In genomic region chr2:68675470-68675869, GRCh38 we compare ENCODE assay signal across 31 cellular contexts. TPM values are rescaled to one million over a fixed set of nuclear protein-coding genes. Genes with fewer than 3 reads are reported as not detected.
"Had no signal": no experiment of that assay in that cellular context is flagged by ENCODE, and none has a peak within 500 bp of the region (broad histone marks: within the 10 kb centered on the region; RNA-seq: fewer than 3 reads in every experiment).

No MANE protein-coding gene starts in this region.

- H3K27me3 ChIP-seq: colonic mucosa, esophagus squamous epithelium, gastrocnemius medialis had no signal

- ATAC-seq: effector memory CD8-positive, alpha-beta T cell; esophagus mucosa; foreskin keratinocyte; gastrocnemius medialis; gastroesophageal sphincter; heart left ventricle; heart right ventricle had no signal

- FAIRE-seq: colon, endometrium, endothelial cell of umbilical vein, frontal cortex had no signal

- DNase-seq: colonic mucosa; cortex of kidney; dermis blood vessel endothelial cell; dorsolateral prefrontal cortex; effector CD4-positive, alpha-beta T cell; effector CD8-positive, alpha-beta T cell; effector memory CD4-positive, alpha-beta T cell; effector memory CD8-positive, alpha-beta T cell; endodermal cell; erythroblast; esophagus squamous epithelium; foreskin fibroblast; foreskin keratinocyte; foreskin melanocyte; gastrocnemius medialis; glutamatergic neuron; head of caudate nucleus; heart left ventricle; heart right ventricle had no signal

- H3K9me3 ChIP-seq: colonic mucosa, gastrocnemius medialis had no signal

- H3K27ac ChIP-seq: colonic mucosa, dorsolateral prefrontal cortex, epithelial cell of prostate, esophagus muscularis mucosa, esophagus squamous epithelium, foreskin keratinocyte, gastrocnemius medialis, gastroesophageal sphincter, heart left ventricle, heart right ventricle had no signal

- H3K36me3 ChIP-seq: colonic mucosa, esophagus muscularis mucosa, esophagus squamous epithelium, gastrocnemius medialis, gastroesophageal sphincter, heart left ventricle, heart right ventricle had no signal

- H3K4me3 ChIP-seq: colonic mucosa, dorsolateral prefrontal cortex, esophagus muscularis mucosa, esophagus squamous epithelium, gastrocnemius medialis, gastroesophageal sphincter, heart left ventricle, heart right ventricle had no signal

- H3K4me1 ChIP-seq: colonic mucosa, esophagus muscularis mucosa, gastrocnemius medialis, gastroesophageal sphincter, heart left ventricle, heart right ventricle had no signal

RNA-seq across cellular contexts. Expression of gene PROKR1, which starts 32.1 kb away (rescaled TPM):
- total RNA-seq: dermis blood vessel endothelial cell, endothelial cell of umbilical vein, epithelial cell of proximal tubule, esophagus mucosa, esophagus muscularis mucosa, esophagus squamous epithelium, fibroblast of lung, fibroblast of villous mesenchyme, foreskin keratinocyte, glomerular endothelial cell, heart left ventricle, heart right ventricle had no signal
- polyA plus RNA-seq: endothelial cell of umbilical vein, fibroblast of lung, foreskin keratinocyte had no signal

RNA-seq across cellular contexts. Expression of gene ARHGAP25, which starts 59.1 kb away (rescaled TPM):
- total RNA-seq: epithelial cell of proximal tubule had no signal
